15 cellular contexts compared by ENCODE assay signal in genomic region chr4:8332038-8332857, GRCh38.
"Had no signal": no experiment of that assay in that cellular context is flagged by ENCODE, and none has a peak within 500 bp of the region (broad histone marks: within the 10 kb centered on the region; RNA-seq: fewer than 3 reads in every experiment).

No MANE protein-coding gene starts in this region.

- H3K9me3 ChIP-seq: body of pancreas, ovary had no signal

- H3K27me3 Mint-ChIP-seq: activated CD4-positive, alpha-beta memory T cell treated with anti-CD3 and anti-CD28 coated beads for 36 hours had no signal

- H3K9ac ChIP-seq: neural progenitor cell had no signal

- H3K4me1 ChIP-seq: neural progenitor cell had no signal

- H3K27me3 ChIP-seq: body of pancreas, neural progenitor cell, ovary, tibial artery had no signal

- H3K36me3 ChIP-seq: neural progenitor cell, ovary, tibial artery had no signal

- H3K36me3 Mint-ChIP-seq: activated CD4-positive, alpha-beta memory T cell treated with anti-CD3 and anti-CD28 coated beads for 36 hours; neural progenitor cell; stimulated activated effector memory CD8-positive, alpha-beta T cell treated with anti-CD3 and anti-CD28 coated beads, Interleukin-12 subunit alpha, Interleukin-12 subunit beta, amount 100 ng/mL, for 72 hours had no signal

- H3K4me3 ChIP-seq: body of pancreas, lung, neural progenitor cell, ovary, tibial artery had no signal

- H3K4me3 Mint-ChIP-seq: activated CD4-positive, alpha-beta memory T cell treated with anti-CD3 and anti-CD28 coated beads for 36 hours; activated naive CD8-positive, alpha-beta T cell; neural progenitor cell; stimulated activated effector memory CD8-positive, alpha-beta T cell treated with anti-CD3 and anti-CD28 coated beads, Interleukin-12 subunit alpha, Interleukin-12 subunit beta, amount 100 ng/mL, for 72 hours had no signal

- DNase-seq: activated gamma-delta T cell treated with Interleukin-2 at 50 U/mL for 16 hours; activated T-cell treated with anti-CD3 and anti-CD28 coated beads, Interleukin-2, amount 50 U/mL, for 48 hours; amniotic stem cell; central memory CD4-positive, alpha-beta T cell; effector CD8-positive, alpha-beta T cell; foreskin fibroblast; glutamatergic neuron had no signal

- ATAC-seq: body of pancreas; stimulated activated effector memory CD8-positive, alpha-beta T cell treated with anti-CD3 and anti-CD28 coated beads, Interleukin-12 subunit alpha, Interleukin-12 subunit beta, amount 100 ng/mL, for 72 hours had no signal

- H3K27ac ChIP-seq: body of pancreas, neural progenitor cell, ovary had no signal

- H3K4me2 ChIP-seq: neural progenitor cell had no signal

- H3K4me1 Mint-ChIP-seq: neural progenitor cell; stimulated activated effector memory CD8-positive, alpha-beta T cell treated with anti-CD3 and anti-CD28 coated beads, Interleukin-12 subunit alpha, Interleukin-12 subunit beta, amount 100 ng/mL, for 72 hours had no signal

- H3K27ac Mint-ChIP-seq: activated CD4-positive, alpha-beta memory T cell treated with anti-CD3 and anti-CD28 coated beads for 36 hours; activated naive CD8-positive, alpha-beta T cell; neural progenitor cell; stimulated activated effector memory CD8-positive, alpha-beta T cell treated with anti-CD3 and anti-CD28 coated beads, Interleukin-12 subunit alpha, Interleukin-12 subunit beta, amount 100 ng/mL, for 72 hours had no signal
